Comparison of ENCODE assay signal across 2 cellular contexts in the genomic region with DNA sequence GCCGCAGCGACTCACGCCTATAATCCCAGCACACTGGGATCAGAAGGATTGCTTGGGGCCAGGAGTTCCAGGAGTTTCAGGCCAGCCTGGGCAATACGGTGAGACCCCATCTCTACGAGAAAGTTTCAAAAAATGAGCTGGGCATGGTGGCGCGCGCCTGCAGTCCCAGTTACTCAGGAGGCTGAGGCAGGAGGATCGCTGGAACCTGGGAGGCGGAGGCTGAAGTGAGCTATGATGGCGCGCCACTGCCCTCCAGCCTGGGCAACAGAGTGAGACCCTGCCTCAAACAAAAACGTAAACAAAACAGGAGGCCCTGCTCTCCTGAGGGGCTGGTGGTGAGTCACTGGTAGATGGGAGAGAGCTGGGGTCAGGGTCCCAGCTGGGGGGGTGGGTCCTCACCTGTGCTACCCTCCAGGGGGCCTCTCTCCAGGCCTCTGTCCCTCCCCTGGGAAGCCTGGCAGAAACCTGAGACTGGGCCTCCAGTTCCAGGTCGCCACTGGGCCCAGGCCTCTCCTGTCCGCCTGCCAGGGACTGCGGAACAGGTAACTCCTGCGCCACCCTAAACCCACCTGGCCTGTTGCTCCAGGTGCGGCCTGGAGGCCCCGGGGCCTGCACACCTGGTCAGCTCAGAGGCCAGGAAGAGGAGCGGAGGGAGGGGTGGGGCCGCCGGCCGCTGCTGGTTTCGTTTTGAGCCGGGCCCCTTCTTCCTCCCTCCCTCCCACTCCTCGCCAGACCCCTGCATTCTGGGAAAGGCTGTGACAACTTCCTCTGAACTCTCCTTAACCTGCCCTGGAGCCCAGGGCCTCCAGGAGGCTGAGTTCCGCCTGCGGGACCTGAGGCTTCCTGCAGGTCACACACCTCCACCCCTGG.
TF ChIP-seq lines count a peak whose summit lies in the region.

No MANE protein-coding gene starts in this region.

TF ChIP-seq in HEK293, 187 proteins besides CTCF, POLR2A, EP300 and RAD21:
- no peak for TF ChIP-seq ZNF266 (tag by site-specific recombination; IDR thresholded peaks at IDR 0.05; ENCODE audit: low read depth)
- TF ChIP-seq ZNF121 (tag by site-specific recombination; IDR thresholded peaks at IDR 0.05), result peak; percentile 97
- peak; percentile 56 for TF ChIP-seq GLIS1 (tag by site-specific recombination; IDR thresholded peaks at IDR 0.05)

TF ChIP-seq in GM12878, 131 proteins besides CTCF, POLR2A, EP300 and RAD21 (continues in another document):
- no peak for TF ChIP-seq RAD51 (IDR thresholded peaks at IDR 0.05)
- TF ChIP-seq SIN3A (IDR thresholded peaks at IDR 0.05; ENCODE audit: low read depth, low read length), result no peak
- TF ChIP-seq, protein P1, sequence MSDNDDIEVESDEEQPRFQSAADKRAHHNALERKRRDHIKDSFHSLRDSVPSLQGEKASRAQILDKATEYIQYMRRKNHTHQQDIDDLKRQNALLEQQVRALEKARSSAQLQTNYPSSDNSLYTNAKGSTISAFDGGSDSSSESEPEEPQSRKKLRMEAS (IDR thresholded peaks at IDR 0.05; ENCODE audit: low read depth, low read length), result no peak
- TF ChIP-seq, protein P2, sequence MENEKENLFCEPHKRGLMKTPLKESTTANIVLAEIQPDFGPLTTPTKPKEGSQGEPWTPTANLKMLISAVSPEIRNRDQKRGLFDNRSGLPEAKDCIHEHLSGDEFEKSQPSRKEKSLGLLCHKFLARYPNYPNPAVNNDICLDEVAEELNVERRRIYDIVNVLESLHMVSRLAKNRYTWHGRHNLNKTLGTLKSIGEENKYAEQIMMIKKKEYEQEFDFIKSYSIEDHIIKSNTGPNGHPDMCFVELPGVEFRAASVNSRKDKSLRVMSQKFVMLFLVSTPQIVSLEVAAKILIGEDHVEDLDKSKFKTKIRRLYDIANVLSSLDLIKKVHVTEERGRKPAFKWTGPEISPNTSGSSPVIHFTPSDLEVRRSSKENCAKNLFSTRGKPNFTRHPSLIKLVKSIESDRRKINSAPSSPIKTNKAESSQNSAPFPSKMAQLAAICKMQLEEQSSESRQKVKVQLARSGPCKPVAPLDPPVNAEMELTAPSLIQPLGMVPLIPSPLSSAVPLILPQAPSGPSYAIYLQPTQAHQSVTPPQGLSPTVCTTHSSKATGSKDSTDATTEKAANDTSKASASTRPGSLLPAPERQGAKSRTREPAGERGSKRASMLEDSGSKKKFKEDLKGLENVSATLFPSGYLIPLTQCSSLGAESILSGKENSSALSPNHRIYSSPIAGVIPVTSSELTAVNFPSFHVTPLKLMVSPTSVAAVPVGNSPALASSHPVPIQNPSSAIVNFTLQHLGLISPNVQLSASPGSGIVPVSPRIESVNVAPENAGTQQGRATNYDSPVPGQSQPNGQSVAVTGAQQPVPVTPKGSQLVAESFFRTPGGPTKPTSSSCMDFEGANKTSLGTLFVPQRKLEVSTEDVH (IDR thresholded peaks at IDR 0.05; ENCODE audit: low read depth, partially characterized antibody), result no peak
- no peak for TF ChIP-seq MTA3 (IDR thresholded peaks at IDR 0.05; ENCODE audit: borderline replicate concordance, low read length)
- TF ChIP-seq YBX1 (IDR thresholded peaks at IDR 0.05), result no peak
- TF ChIP-seq, protein P3, sequence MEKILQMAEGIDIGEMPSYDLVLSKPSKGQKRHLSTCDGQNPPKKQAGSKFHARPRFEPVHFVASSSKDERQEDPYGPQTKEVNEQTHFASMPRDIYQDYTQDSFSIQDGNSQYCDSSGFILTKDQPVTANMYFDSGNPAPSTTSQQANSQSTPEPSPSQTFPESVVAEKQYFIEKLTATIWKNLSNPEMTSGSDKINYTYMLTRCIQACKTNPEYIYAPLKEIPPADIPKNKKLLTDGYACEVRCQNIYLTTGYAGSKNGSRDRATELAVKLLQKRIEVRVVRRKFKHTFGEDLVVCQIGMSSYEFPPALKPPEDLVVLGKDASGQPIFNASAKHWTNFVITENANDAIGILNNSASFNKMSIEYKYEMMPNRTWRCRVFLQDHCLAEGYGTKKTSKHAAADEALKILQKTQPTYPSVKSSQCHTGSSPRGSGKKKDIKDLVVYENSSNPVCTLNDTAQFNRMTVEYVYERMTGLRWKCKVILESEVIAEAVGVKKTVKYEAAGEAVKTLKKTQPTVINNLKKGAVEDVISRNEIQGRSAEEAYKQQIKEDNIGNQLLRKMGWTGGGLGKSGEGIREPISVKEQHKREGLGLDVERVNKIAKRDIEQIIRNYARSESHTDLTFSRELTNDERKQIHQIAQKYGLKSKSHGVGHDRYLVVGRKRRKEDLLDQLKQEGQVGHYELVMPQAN (conservative IDR thresholded peaks at IDR 0.05), result no peak
- no peak for TF ChIP-seq FOS (IDR thresholded peaks at IDR 0.05; ENCODE audit: borderline replicate concordance, extremely low read depth, insufficient read length)
- TF ChIP-seq ZNF217 (IDR thresholded peaks at IDR 0.05), result no peak
- TF ChIP-seq KDM1A (IDR thresholded peaks at IDR 0.05; ENCODE audit: borderline replicate concordance), result no peak
- TF ChIP-seq TAF1 (IDR thresholded peaks at IDR 0.05; ENCODE audit: borderline replicate concordance, low read depth, low read length), result no peak
- no peak for TF ChIP-seq EZH2 (IDR thresholded peaks at IDR 0.05; ENCODE audit: borderline replicate concordance, control insufficient read depth, low read depth, low read length)
- TF ChIP-seq STAT3 (IDR thresholded peaks at IDR 0.05; ENCODE audit: low read depth, low read length), result no peak
- no peak for TF ChIP-seq USF2 (IDR thresholded peaks at IDR 0.05; ENCODE audit: borderline replicate concordance, low read depth, low read length)
- TF ChIP-seq DPF2 (IDR thresholded peaks at IDR 0.05), result no peak
- TF ChIP-seq ZBTB11 (CRISPR knock-in tag; IDR thresholded peaks at IDR 0.05), result no peak
- no peak for TF ChIP-seq ASH2L (IDR thresholded peaks at IDR 0.05; ENCODE audit: borderline replicate concordance, low read depth)
- no peak for TF ChIP-seq CBX3 (IDR thresholded peaks at IDR 0.05; ENCODE audit: borderline replicate concordance, low read depth)
- TF ChIP-seq BMI1 (IDR thresholded peaks at IDR 0.05; ENCODE audit: borderline replicate concordance), result no peak
- TF ChIP-seq MEF2A (IDR thresholded peaks at IDR 0.05; ENCODE audit: insufficient read depth, low read depth, low read length), result no peak
- no peak for TF ChIP-seq STAT1 (conservative IDR thresholded peaks at IDR 0.05)
- TF ChIP-seq, protein P4, sequence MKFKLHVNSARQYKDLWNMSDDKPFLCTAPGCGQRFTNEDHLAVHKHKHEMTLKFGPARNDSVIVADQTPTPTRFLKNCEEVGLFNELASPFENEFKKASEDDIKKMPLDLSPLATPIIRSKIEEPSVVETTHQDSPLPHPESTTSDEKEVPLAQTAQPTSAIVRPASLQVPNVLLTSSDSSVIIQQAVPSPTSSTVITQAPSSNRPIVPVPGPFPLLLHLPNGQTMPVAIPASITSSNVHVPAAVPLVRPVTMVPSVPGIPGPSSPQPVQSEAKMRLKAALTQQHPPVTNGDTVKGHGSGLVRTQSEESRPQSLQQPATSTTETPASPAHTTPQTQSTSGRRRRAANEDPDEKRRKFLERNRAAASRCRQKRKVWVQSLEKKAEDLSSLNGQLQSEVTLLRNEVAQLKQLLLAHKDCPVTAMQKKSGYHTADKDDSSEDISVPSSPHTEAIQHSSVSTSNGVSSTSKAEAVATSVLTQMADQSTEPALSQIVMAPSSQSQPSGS (IDR thresholded peaks at IDR 0.05; ENCODE audit: low read length), result no peak
- peak; percentile 72 for TF ChIP-seq GABPA (IDR thresholded peaks at IDR 0.05; ENCODE audit: low read depth)
- peak; percentile 64 for TF ChIP-seq USF1 (IDR thresholded peaks at IDR 0.05; ENCODE audit: borderline replicate concordance, extremely low read length, insufficient read depth, low read depth, low read length)
- no peak for TF ChIP-seq FOXK2 (IDR thresholded peaks at IDR 0.05)
- no peak for TF ChIP-seq NFYA (IDR thresholded peaks at IDR 0.05; ENCODE audit: borderline replicate concordance, low read depth, low read length)
- TF ChIP-seq, protein P5, sequence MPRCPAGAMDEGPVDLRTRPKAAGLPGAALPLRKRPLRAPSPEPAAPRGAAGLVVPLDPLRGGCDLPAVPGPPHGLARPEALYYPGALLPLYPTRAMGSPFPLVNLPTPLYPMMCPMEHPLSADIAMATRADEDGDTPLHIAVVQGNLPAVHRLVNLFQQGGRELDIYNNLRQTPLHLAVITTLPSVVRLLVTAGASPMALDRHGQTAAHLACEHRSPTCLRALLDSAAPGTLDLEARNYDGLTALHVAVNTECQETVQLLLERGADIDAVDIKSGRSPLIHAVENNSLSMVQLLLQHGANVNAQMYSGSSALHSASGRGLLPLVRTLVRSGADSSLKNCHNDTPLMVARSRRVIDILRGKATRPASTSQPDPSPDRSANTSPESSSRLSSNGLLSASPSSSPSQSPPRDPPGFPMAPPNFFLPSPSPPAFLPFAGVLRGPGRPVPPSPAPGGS (IDR thresholded peaks at IDR 0.05; ENCODE audit: borderline replicate concordance, insufficient read depth, low read depth, low read length, poor library complexity, severe bottlenecking), result no peak
- TF ChIP-seq TCF3 (IDR thresholded peaks at IDR 0.05; ENCODE audit: borderline replicate concordance, insufficient read depth, low read depth, low read length), result 0 out of 2 replicates have a peak, but pooled peaks have one; percentile 62
- TF ChIP-seq HDAC6 (IDR thresholded peaks at IDR 0.05; ENCODE audit: unreplicated experiment), result no peak
- 0 out of 2 replicates have a peak, but pooled peaks have one; percentile 21 for TF ChIP-seq CBFB (IDR thresholded peaks at IDR 0.05; ENCODE audit: low read depth)
- TF ChIP-seq CEBPB (IDR thresholded peaks at IDR 0.05; ENCODE audit: borderline replicate concordance in 1 of 2, low read depth in 2 of 2, low read length in 2 of 2), result no peak
- TF ChIP-seq IKZF1 (conservative IDR thresholded peaks at IDR 0.05), result 0 out of 2 replicates have a peak, but pooled peaks have one; percentile 26
- no peak for TF ChIP-seq TCF7 (IDR thresholded peaks at IDR 0.05; ENCODE audit: borderline replicate concordance)
- no peak for TF ChIP-seq NFXL1 (IDR thresholded peaks at IDR 0.05; ENCODE audit: borderline replicate concordance)
- no peak for TF ChIP-seq POU2F2 (IDR thresholded peaks at IDR 0.05; ENCODE audit: borderline replicate concordance, low read depth, low read length)
- no peak for TF ChIP-seq ZNF384 (IDR thresholded peaks at IDR 0.05; ENCODE audit: borderline replicate concordance, low read depth, low read length)
- no peak for TF ChIP-seq SP1 (IDR thresholded peaks at IDR 0.05; ENCODE audit: low read depth, low read length)
- no peak for TF ChIP-seq YY1 (IDR thresholded peaks at IDR 0.05; ENCODE audit: low read depth, low read length)
- 0 out of 2 replicates have a peak, but pooled peaks have one; percentile 13 for TF ChIP-seq RELB (IDR thresholded peaks at IDR 0.05; ENCODE audit: low read depth)
- TF ChIP-seq MLLT1 (IDR thresholded peaks at IDR 0.05), result 0 out of 2 replicates have a peak, but pooled peaks have one; percentile 12
- peak; percentile 37; the same call in 1 of the 2 replicates for TF ChIP-seq CREM (IDR thresholded peaks at IDR 0.05; ENCODE audit: low read depth)
